12 cellular contexts compared by ENCODE assay signal in the genomic region with DNA sequence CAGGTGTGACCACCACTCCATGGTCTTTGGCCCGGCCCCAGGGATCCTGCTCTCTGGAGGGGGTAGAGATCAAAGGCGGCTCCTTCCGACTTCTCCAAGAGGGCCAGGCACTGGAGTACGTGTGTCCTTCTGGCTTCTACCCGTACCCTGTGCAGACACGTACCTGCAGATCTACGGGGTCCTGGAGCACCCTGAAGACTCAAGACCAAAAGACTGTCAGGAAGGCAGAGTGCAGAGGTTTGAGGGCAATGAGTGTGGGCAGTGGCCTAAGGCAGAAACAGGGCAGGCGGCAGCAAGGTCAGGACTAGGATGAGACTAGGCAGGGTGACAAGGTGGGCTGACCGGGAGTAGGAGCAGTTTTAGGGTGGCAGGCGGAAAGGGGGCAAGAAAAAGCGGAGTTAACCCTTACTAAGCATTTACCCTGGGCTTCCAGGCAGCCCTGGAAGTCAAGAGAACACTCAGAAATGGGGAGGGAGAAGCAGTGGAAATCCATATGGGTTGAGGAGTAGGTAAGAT. TPM values are rescaled to one million over a fixed set of nuclear protein-coding genes. Genes with fewer than 3 reads are reported as not detected.
DNase-seq lines count a peak whose midpoint lies in the region; ATAC-seq, FAIRE-seq and TF ChIP-seq lines count a peak whose summit lies in the region.
"Had no signal": no experiment of that assay in that cellular context is flagged by ENCODE, and none has a peak within 500 bp of the region (broad histone marks: within the 10 kb centered on the region; RNA-seq: fewer than 3 reads in every experiment).

No MANE protein-coding gene starts in this region.

- H3K9me3 ChIP-seq in GM23248 (ENCODE audit: low read depth): no peaks in the 10 kb centered on the region
- H3K9me3 ChIP-seq in left lung: no peaks in the 10 kb centered on the region
- H3K9me3 ChIP-seq in small intestine (ENCODE audit: control insufficient read depth, low read depth): no peaks in the 10 kb centered on the region

- peaks cover 7% of the 10 kb centered on the region; the same call in 1 of the 2 replicates for H3F3A ChIP-seq in GM23248 (ENCODE audit: insufficient read depth)

- no peaks in the 10 kb centered on the region for H3K9me2 ChIP-seq in GM23248 (ENCODE audit: insufficient read depth)

- no peak for TF ChIP-seq CTCF in left lung (IDR thresholded peaks at IDR 0.05)

- H3K27me3 ChIP-seq in GM23248 (replicated peaks; ENCODE audit: insufficient read depth) (no peaks in the 10 kb centered on the region), left lung (no peaks in the 10 kb centered on the region), small intestine (ENCODE audit: control insufficient read depth in 2 of 2, insufficient read depth in 2 of 2, low read length in 2 of 2) (no peaks in the 10 kb centered on the region)

- DNase-seq in GM23248: no peak
- no peak for DNase-seq in caudate nucleus (lab: John Stamatoyannopoulos, UW)
- no peak for DNase-seq in left lung
- DNase-seq in small intestine: no peak
- no peak for DNase-seq in cerebellar nuclear complex (lab: John Stamatoyannopoulos, UW)
- no peak for DNase-seq in DMS 273 treated with DMSO at 0.1 percent for 48 hours (lab: John Stamatoyannopoulos, UW)
- no peak for DNase-seq in NCI-H1048 (lab: John Stamatoyannopoulos, UW)
- DNase-seq in COR-L47 (lab: John Stamatoyannopoulos, UW): no peak
- DNase-seq: activated CD8-positive, alpha-beta memory T cell treated with anti-CD3 and anti-CD28 coated beads, Interleukin-2, amount 50 U/mL, for 48 hours; NCI-H1417 treated with DMSO at 0.1 percent for 48 hours; NCI-H526 treated with DMSO at 0.1 percent for 48 hours had no signal

- H3K4me3 ChIP-seq in GM23248 (peak overlapping the region; percentile 70; the same call in 1 of the 2 replicates), left lung (peak overlapping the region in 1 of 2 donors; percentile 30), small intestine (ENCODE audit: low read depth in 1 of 2, low read length in 2 of 2) (peak overlapping the region in 1 of 2 donors; percentile 46)

- H2AFZ ChIP-seq in GM23248: peak overlapping the region; percentile 93; the same call in 1 of the 2 replicates

- FAIRE-seq in small intestine (lab: Jason Lieb, UNC): no peak

- intact Hi-C loops in left lung (cut with DNase I): no loop called here

- peak overlapping the region; percentile 81 for H3K4me2 ChIP-seq in GM23248 (ENCODE audit: unreplicated experiment)

- peaks cover 18% of the 10 kb centered on the region for H3K4me1 ChIP-seq in GM23248 (ENCODE audit: insufficient read depth)
- H3K4me1 ChIP-seq in left lung: peaks cover 10 to 24% of the 10 kb centered on the region in 2 donors
- H3K4me1 ChIP-seq in small intestine (ENCODE audit: control insufficient read depth in 2 of 2, insufficient read depth in 1 of 2, low read depth in 1 of 2, low read length in 1 of 2): peaks cover 0 to 4% of the 10 kb centered on the region in 2 donors

- in situ Hi-C loops in GM23248 (cut with MboI): no loop called here

- H3K79me2 ChIP-seq in GM23248 (ENCODE audit: insufficient read depth): no peaks in the 10 kb centered on the region

- 87% methylated on average over 11 of the region's 11 CpGs for WGBS in GM23248 (ENCODE audit: low coverage in 1 of 2, low lambda C conversion rate in 2 of 2, missing lambda C conversion rate in 2 of 2), 2 experiments
- 32 to 66% (median 54%) methylated on average over 11 of the region's 11 CpGs for WGBS in small intestine, 3 donors

- H3K36me3 ChIP-seq in GM23248 (ENCODE audit: low read depth): no peaks in the 10 kb centered on the region
- peaks cover 0 to 56% of the 10 kb centered on the region in 2 donors for H3K36me3 ChIP-seq in left lung
- H3K36me3 ChIP-seq in small intestine (ENCODE audit: control insufficient read depth in 2 of 2, insufficient read depth in 2 of 2, low read length in 2 of 2): no peaks in the 10 kb centered on the region

- peak overlapping the region; percentile 64; the same call in 1 of the 2 replicates for H3K9ac ChIP-seq in GM23248

- ATAC-seq in left lung: no peak
- ATAC-seq: naive thymus-derived CD8-positive, alpha-beta T cell had no signal

- H4K20me1 ChIP-seq in GM23248 (ENCODE audit: insufficient read depth): no peaks in the 10 kb centered on the region

- H3K27ac ChIP-seq in GM23248 (no peak overlapping the region), caudate nucleus (ENCODE audit: low read depth, low read length) (peak overlapping the region; percentile 4), left lung (peak overlapping the region; percentile 83 to 88), small intestine (ENCODE audit: low read depth in 1 of 2, low read length in 1 of 2) (peak overlapping the region; percentile 86 to 92)

RNA-seq across cellular contexts. Expression of a gene that starts 0.5 kb away (rescaled TPM):
- total RNA-seq in GM23248 (2014; rRNA removed; shearing (Covaris generic)): 4.4 and 7.3 TPM in 2 replicates
- 3.4 and 3.9 TPM in 2 replicates for polyA plus RNA-seq in GM23248 (2016; fragmentation: Nextera tagmentation; extraction: Ambion mirVana)
- total RNA-seq in left lung: 100 to 1,000 TPM in 1 of 2 donors, 10 to 100 TPM in 1; 69.1 to 131 TPM
- 100 to 1,000 TPM in 1 of 3 donors, 10 to 100 TPM in 2; 72.1 to 141 (median 89.0) TPM for polyA plus RNA-seq in small intestine

RNA-seq across cellular contexts. Expression of a gene that starts 12.3 kb away (rescaled TPM):
- 62.9 and 77.9 TPM in 2 replicates for total RNA-seq in GM23248 (2014; rRNA removed; shearing (Covaris generic))
- polyA plus RNA-seq in GM23248 (2016; fragmentation: Nextera tagmentation; extraction: Ambion mirVana): 108 and 114 TPM in 2 replicates
- total RNA-seq in left lung: 10 to 100 TPM; 42.9 to 56.2 TPM
- polyA plus RNA-seq in small intestine: 10 to 100 TPM; 55.6 to 62.6 (median 55.7) TPM

RNA-seq across cellular contexts. Expression of a gene that starts 12.5 kb away (rescaled TPM):
- 54.9 and 65.4 TPM in 2 replicates for total RNA-seq in GM23248 (2014; rRNA removed; shearing (Covaris generic))
- polyA plus RNA-seq in GM23248 (2016; fragmentation: Nextera tagmentation; extraction: Ambion mirVana) (46.9 and 47.7 TPM in 2 replicates), small intestine (100 to 1,000 TPM in 2 of 3 donors, 10 to 100 TPM in 1; 59.7 to 171 (median 112) TPM)
- 10 to 100 TPM; 65.4 to 67.9 TPM for total RNA-seq in left lung

RNA-seq across cellular contexts. Expression of a gene that starts 18.9 kb away (rescaled TPM):
- 1.3 and 2.1 TPM in 2 replicates for total RNA-seq in GM23248 (2014; rRNA removed; shearing (Covaris generic))
- polyA plus RNA-seq in GM23248 (2016; fragmentation: Nextera tagmentation; extraction: Ambion mirVana): 1.4 and 2.3 TPM in 2 replicates
- 100 to 1,000 TPM; 181 to 192 TPM for total RNA-seq in left lung
- polyA plus RNA-seq in small intestine: 10 to 100 TPM in 2 of 3 donors, 1 to 10 TPM in 1; 7.4 to 58.7 (median 13.0) TPM
- polyA plus RNA-seq: naive thymus-derived CD8-positive, alpha-beta T cell had no signal

RNA-seq across cellular contexts. Expression of a gene that starts 25.5 kb away (rescaled TPM):
- 24.2 and 31.0 TPM in 2 replicates for total RNA-seq in GM23248 (2014; rRNA removed; shearing (Covaris generic))
- 23.3 and 26.6 TPM in 2 replicates for polyA plus RNA-seq in GM23248 (2016; fragmentation: Nextera tagmentation; extraction: Ambion mirVana)
- 10 to 100 TPM; 16.2 to 17.8 TPM for total RNA-seq in left lung
- polyA plus RNA-seq in small intestine: 10 to 100 TPM; 14.1 to 16.1 (median 15.9) TPM
